9 cellular contexts compared by ENCODE assay signal in the genomic region with DNA sequence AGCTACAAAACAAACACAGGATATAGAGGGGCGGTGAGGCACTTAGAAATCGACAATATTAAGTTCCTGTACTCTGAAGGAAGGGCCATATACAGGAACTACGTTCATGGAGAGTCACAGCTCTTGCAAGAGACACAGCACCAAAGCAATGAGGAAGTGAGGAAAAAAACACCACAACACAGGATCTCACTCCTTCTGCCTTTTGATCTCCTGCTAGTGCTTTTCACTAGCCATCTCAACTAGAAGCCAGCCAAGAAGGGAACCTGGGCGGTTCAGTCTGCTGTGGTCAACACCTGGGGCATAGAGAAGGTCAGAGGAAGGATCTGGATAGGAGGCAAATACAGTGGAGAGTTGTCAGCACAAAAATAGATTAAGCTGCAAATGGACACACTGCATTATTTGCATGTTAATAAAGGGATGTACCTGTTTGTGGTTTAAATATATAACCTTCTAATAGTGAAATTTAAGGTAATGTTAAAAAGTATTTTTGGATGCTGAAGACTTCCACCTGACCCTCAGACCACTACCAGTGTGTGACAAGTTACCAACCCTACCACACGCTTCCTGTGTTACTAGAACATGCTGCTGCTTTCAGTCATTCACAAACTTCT.
DNase-seq lines count a peak whose midpoint lies in the region; ATAC-seq, FAIRE-seq and TF ChIP-seq lines count a peak whose summit lies in the region.
"Had no signal": no experiment of that assay in that cellular context is flagged by ENCODE, and none has a peak within 500 bp of the region (broad histone marks: within the 10 kb centered on the region; RNA-seq: fewer than 3 reads in every experiment).

No MANE protein-coding gene starts in this region.

- peaks cover 13% of the 10 kb centered on the region for H3K4me1 ChIP-seq in BLaER1
- H3K4me1 ChIP-seq in mucosa of descending colon (ENCODE audit: low read depth): no peaks in the 10 kb centered on the region
- H3K4me1 ChIP-seq in suprapubic skin: no peaks in the 10 kb centered on the region
- no peaks in the 10 kb centered on the region for H3K4me1 ChIP-seq in kidney (ENCODE audit: control insufficient read depth in 1 of 2, insufficient read depth in 1 of 2, low read depth in 1 of 2, low read length in 2 of 2)

- FAIRE-seq in kidney (lab: Jason Lieb, UNC): no peak

- TF ChIP-seq POLR2A in suprapubic skin (IDR thresholded peaks at IDR 0.05): no peak

- H3K4me2 ChIP-seq in BLaER1: peak overlapping the region; percentile 51

- TF ChIP-seq EP300 in suprapubic skin (IDR thresholded peaks at IDR 0.05): no peak

- H3K4me3 ChIP-seq in BLaER1: no peak overlapping the region
- no peak overlapping the region for H3K4me3 ChIP-seq in mucosa of descending colon
- H3K4me3 ChIP-seq in suprapubic skin: no peak overlapping the region
- no peak overlapping the region for H3K4me3 ChIP-seq in kidney (ENCODE audit: low read length in 2 of 2)
- H3K4me3 ChIP-seq: thoracic aorta had no signal

- H3K27ac ChIP-seq in BLaER1 (peak overlapping the region; percentile 14; the same call in 1 of the 2 replicates), suprapubic skin (no peak overlapping the region), kidney (ENCODE audit: low read depth in 2 of 2, low read length in 2 of 2) (no peak overlapping the region)
- H3K27ac ChIP-seq: thoracic aorta had no signal

- no peaks in the 10 kb centered on the region for H4K20me1 ChIP-seq in BLaER1

- no peaks in the 10 kb centered on the region for H3K27me3 ChIP-seq in BLaER1
- no peaks in the 10 kb centered on the region for H3K27me3 ChIP-seq in suprapubic skin

- ATAC-seq in GM19025 (IDR thresholded peaks at IDR 0.05; ENCODE audit: low read depth, unreplicated experiment): peak; percentile 80
- ATAC-seq in HG03095 (IDR thresholded peaks at IDR 0.05; ENCODE audit: unreplicated experiment): peak; percentile 84
- ATAC-seq in mucosa of descending colon: peak; percentile 97

- DNase-seq in T-helper 1 cell (peak in 4 of 5 donors; percentile 10 to 84 (median 25)), mucosa of descending colon (peak in 1 of 3 donors; percentile 31), suprapubic skin (ENCODE audit: low spot score in 2 of 2) (no peak), kidney (no peak), SHP77 treated with DMSO at 0.1 percent for 48 hours (lab: John Stamatoyannopoulos, UW) (no peak)

- no peaks in the 10 kb centered on the region for H3K9me3 ChIP-seq in BLaER1
- H3K9me3 ChIP-seq in mucosa of descending colon: no peaks in the 10 kb centered on the region
- H3K9me3 ChIP-seq in suprapubic skin: no peaks in the 10 kb centered on the region
- H3K9me3 ChIP-seq in kidney (ENCODE audit: control insufficient read depth in 1 of 2, low read length in 2 of 2): no peaks in the 10 kb centered on the region
- H3K9me3 ChIP-seq: thoracic aorta had no signal

- WGBS in suprapubic skin: 51% methylated on average over 5 of the region's 5 CpGs

- no peak for TF ChIP-seq CTCF in mucosa of descending colon (IDR thresholded peaks at IDR 0.05)
- no peak for TF ChIP-seq CTCF in suprapubic skin (IDR thresholded peaks at IDR 0.05)
- no peak for TF ChIP-seq CTCF in kidney (IDR thresholded peaks at IDR 0.05; ENCODE audit: borderline replicate concordance, extremely low read depth, insufficient read depth)

- no peak overlapping the region for H3K9ac ChIP-seq in BLaER1
- no peak overlapping the region for H3K9ac ChIP-seq in kidney (ENCODE audit: low read length in 2 of 2)

- H3K36me3 ChIP-seq in BLaER1 (no peaks in the 10 kb centered on the region), mucosa of descending colon (ENCODE audit: low read depth) (no peaks in the 10 kb centered on the region), suprapubic skin (no peaks in the 10 kb centered on the region), kidney (ENCODE audit: control insufficient read depth in 1 of 2, insufficient read depth in 2 of 2, low read length in 2 of 2) (no peaks in the 10 kb centered on the region)
- H3K36me3 ChIP-seq: thoracic aorta had no signal

- intact Hi-C loops in mucosa of descending colon (cut with DNase I, micrococcal nuclease): no loop called here
- intact Hi-C loops in kidney (cut with DNase I): no loop called here

Comparison
In these comparisons a context has a peak if more than half of its experiments do, and no peak if none do; other contexts are left out.
1. DNase-seq: peak in T-helper 1 cell (4 of 5); none in suprapubic skin (0 of 2), kidney (single experiment) and SHP77 treated with DMSO at 0.1 percent for 48 hours (single experiment).
2. Peak in every context shown above with its lines, with median percentiles within 50 percentile points of each other: ATAC-seq.